ENCODE assay signal across 22 cellular contexts in the genomic region with DNA sequence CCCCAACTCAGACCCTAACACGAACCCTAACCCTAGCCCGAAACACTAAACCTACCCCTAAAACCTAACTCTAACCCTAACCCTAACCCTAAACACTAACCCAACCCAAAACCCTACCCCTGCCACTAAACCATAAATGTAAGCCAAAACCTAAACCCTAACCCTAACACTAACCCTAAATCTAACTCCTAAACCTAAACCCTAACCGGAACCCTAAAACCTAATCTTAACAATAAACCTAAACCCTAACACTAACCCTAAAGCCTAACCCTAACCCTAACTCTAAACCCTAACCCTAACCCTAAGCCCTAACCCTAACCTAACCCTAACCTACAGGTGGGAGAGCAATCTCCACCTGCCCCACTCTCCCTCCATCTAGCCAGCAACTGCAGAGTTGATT.
DNase-seq lines count a peak whose midpoint lies in the region; ATAC-seq, FAIRE-seq and TF ChIP-seq lines count a peak whose summit lies in the region.
"Had no signal": no experiment of that assay in that cellular context is flagged by ENCODE, and none has a peak within 500 bp of the region (broad histone marks: within the 10 kb centered on the region; RNA-seq: fewer than 3 reads in every experiment).

No MANE protein-coding gene starts in this region.

- no peaks in the 10 kb centered on the region for H3K9me2 ChIP-seq in PC-9 (ENCODE audit: insufficient read depth)

- no peaks in the 10 kb centered on the region for H3K4me1 Mint-ChIP-seq in endodermal cell
- H3K4me1 Mint-ChIP-seq: B cell; CD8-positive, alpha-beta memory T cell had no signal

- ATAC-seq in HepG2 = no peak
- ATAC-seq in right lobe of liver = no peak
- no peak for ATAC-seq in GM12878

- RAD21 ChIA-PET in GM12878 (lab: Charles Lee; ENCODE audit: unreplicated experiment) = no interaction called here

- H4K20me1 ChIP-seq in HepG2 (ENCODE audit: insufficient read depth, low read length) (no peaks in the 10 kb centered on the region), GM12878 (ENCODE audit: control insufficient read depth, insufficient read depth) (no peaks in the 10 kb centered on the region), PC-9 (ENCODE audit: insufficient read depth) (no peaks in the 10 kb centered on the region)
- H4K20me1 ChIP-seq: BLaER1 had no signal

- H3K4me3 ChIP-seq in HepG2 (replicated peaks in 1 of 3; ENCODE audit: insufficient read depth in 1 of 3, low read depth in 2 of 3, low read length in 3 of 3) (no peak overlapping the region), right lobe of liver (no peak overlapping the region), GM12878 (no peak overlapping the region), endodermal cell (ENCODE audit: low read length) (peak overlapping the region; percentile 15), PC-9 (no peak overlapping the region)
- H3K4me3 ChIP-seq: BLaER1, HAP-1 had no signal

- peaks cover 9% of the 10 kb centered on the region for H3K36me3 Mint-ChIP-seq in endodermal cell (ENCODE audit: low read depth)

- H3K9ac ChIP-seq in HepG2 (ENCODE audit: insufficient read depth, low read depth, low read length) (no peak overlapping the region), GM12878 (ENCODE audit: control insufficient read depth, insufficient read depth, low read length) (no peak overlapping the region), endodermal cell (ENCODE audit: extremely low read depth, low read length, poor library complexity, severe bottlenecking) (no peak overlapping the region)
- H3K9ac ChIP-seq: BLaER1 had no signal

- DNase-seq in HepG2 (ENCODE audit: low spot score) (no peak), right lobe of liver (no peak), GM12878 (ENCODE audit: low read depth, low spot score) (no peak), endodermal cell (no peak), NCI-H1417 (lab: John Stamatoyannopoulos, UW) (no peak), PC-9 (no peak), NCI-H345 (lab: John Stamatoyannopoulos, UW) (no peak)
- DNase-seq: 8988T; Calu3; CD4-positive, alpha-beta T cell; DMS53; DMS79 treated with DMSO at 0.1 percent for 48 hours; GF-D8; GOT3; HFFc6 had no signal

- CTCF ChIA-PET in HepG2 (lab: Yijun Ruan, JAX; ENCODE audit: low intra/inter-chr PET ratio, low total read pairs) (no interaction called here), GM12878 (lab: Yijun Ruan, JAX) (no interaction called here), PC-9 (lab: Charles Lee) (no interaction called here)

- no peaks in the 10 kb centered on the region for H3K79me2 ChIP-seq in HepG2 (ENCODE audit: insufficient read depth, low read length)
- no peaks in the 10 kb centered on the region for H3K79me2 ChIP-seq in GM12878 (ENCODE audit: control insufficient read depth, insufficient read depth, low read length)
- H3K79me2 ChIP-seq in PC-9 (ENCODE audit: low read depth) = no peaks in the 10 kb centered on the region

- H3K9me3 ChIP-seq in HepG2 (ENCODE audit: low read length) (no peaks in the 10 kb centered on the region), right lobe of liver (no peaks in the 10 kb centered on the region), GM12878 (replicated peaks; ENCODE audit: control insufficient read depth, insufficient read depth, low read length) (no peaks in the 10 kb centered on the region), endodermal cell (ENCODE audit: control insufficient read depth, low read length) (peaks cover 91% of the 10 kb centered on the region), PC-9 (ENCODE audit: insufficient read depth, low read depth) (no peaks in the 10 kb centered on the region)

- H3K36me3 ChIP-seq in HepG2 (replicated peaks in 1 of 2; ENCODE audit: control insufficient read depth in 1 of 2, insufficient read depth in 2 of 2, low read length in 2 of 2) (no peaks in the 10 kb centered on the region), right lobe of liver (no peaks in the 10 kb centered on the region), GM12878 (ENCODE audit: control insufficient read depth in 2 of 2, insufficient read depth in 2 of 2, low read length in 1 of 2) (no peaks in the 10 kb centered on the region), endodermal cell (ENCODE audit: control insufficient read depth, insufficient read depth, low read length) (no peaks in the 10 kb centered on the region), PC-9 (ENCODE audit: low read depth) (no peaks in the 10 kb centered on the region)
- H3K36me3 ChIP-seq: BLaER1, HAP-1 had no signal

- H2AFZ ChIP-seq in HepG2 (ENCODE audit: low read length) = no peak overlapping the region
- H2AFZ ChIP-seq in GM12878 (ENCODE audit: control insufficient read depth, low read depth, low read length) = no peak overlapping the region
- H2AFZ ChIP-seq in PC-9 = no peak overlapping the region

- TF ChIP-seq RAD21 in HepG2 (CRISPR knock-in tag; IDR thresholded peaks at IDR 0.05) (no peak), GM12878 (IDR thresholded peaks at IDR 0.05; ENCODE audit: insufficient read depth, low read depth, low read length) (no peak)

- no peak for FAIRE-seq in HepG2 (lab: Jason Lieb, UNC)
- FAIRE-seq in GM12878 (lab: Jason Lieb, UNC) = peak; percentile 85
- FAIRE-seq: GM12892, H54 had no signal

- H3F3A ChIP-seq in PC-9 (ENCODE audit: insufficient read depth, low read depth) = no peaks in the 10 kb centered on the region

- H3K4me1 ChIP-seq in HepG2 (ENCODE audit: insufficient read depth, low read length) (no peaks in the 10 kb centered on the region; the same call in 1 of the 2 replicates), right lobe of liver (peaks cover 0 to 7% (median 4%) of the 10 kb centered on the region in 4 donors), GM12878 (ENCODE audit: control insufficient read depth, insufficient read depth, low read length) (no peaks in the 10 kb centered on the region), endodermal cell (ENCODE audit: control insufficient read depth, insufficient read depth, low read length) (no peaks in the 10 kb centered on the region), PC-9 (replicated peaks; ENCODE audit: insufficient read depth) (no peaks in the 10 kb centered on the region)
- H3K4me1 ChIP-seq: BLaER1, HAP-1 had no signal

- H3K4me2 ChIP-seq in HepG2 (ENCODE audit: low read depth, low read length) = no peak overlapping the region
- H3K4me2 ChIP-seq in GM12878 (ENCODE audit: control insufficient read depth, insufficient read depth) = no peak overlapping the region
- H3K4me2 ChIP-seq in PC-9 = no peak overlapping the region
- H3K4me2 ChIP-seq: BLaER1 had no signal

- H3K27ac ChIP-seq in HepG2 (ENCODE audit: extremely low read length, insufficient read depth, low read length) (no peak overlapping the region), right lobe of liver (no peak overlapping the region), GM12878 (ENCODE audit: control insufficient read depth, insufficient read depth) (no peak overlapping the region), endodermal cell (ENCODE audit: low read depth, low read length) (no peak overlapping the region), PC-9 (no peak overlapping the region)
- H3K27ac ChIP-seq: BLaER1, C4-2B had no signal

- intact Hi-C loops in HepG2 (cut with micrococcal nuclease; ENCODE audit: unreplicated experiment) = no loop called here
- intact Hi-C loops in right lobe of liver (cut with DNase I) = no loop called here
- intact Hi-C loops in GM12878 (cut with micrococcal nuclease; ENCODE audit: unreplicated experiment) = no loop called here
- intact Hi-C loops in PC-9 (cut with micrococcal nuclease; ENCODE audit: unreplicated experiment) = no loop called here

- H3K9me3 Mint-ChIP-seq in endodermal cell = peaks cover 98% of the 10 kb centered on the region
- H3K9me3 Mint-ChIP-seq: CD8-positive, alpha-beta memory T cell had no signal

- TF ChIP-seq EP300 in HepG2 (IDR thresholded peaks at IDR 0.05; ENCODE audit: low read depth in 2 of 2, low read length in 2 of 2) (no peak), HepG2 (CRISPR knock-in tag; IDR thresholded peaks at IDR 0.05; ENCODE audit: borderline replicate concordance) (no peak), GM12878 (IDR thresholded peaks at IDR 0.05; ENCODE audit: borderline replicate concordance in 1 of 2, control insufficient read depth in 1 of 2, low read depth in 2 of 2, low read length in 2 of 2) (no peak)

- no peak overlapping the region for H3K4me3 Mint-ChIP-seq in endodermal cell
- H3K4me3 Mint-ChIP-seq: B cell; CD4-positive, alpha-beta T cell; CD8-positive, alpha-beta memory T cell; HFFc6 had no signal

- H3K27me3 ChIP-seq in HepG2 (ENCODE audit: control insufficient read depth in 1 of 2, insufficient read depth in 2 of 2, low read length in 2 of 2) (no peaks in the 10 kb centered on the region; a peak in 1 of 5 replicates), right lobe of liver (no peaks in the 10 kb centered on the region), GM12878 (replicated peaks in 1 of 2; ENCODE audit: control insufficient read depth in 2 of 2, insufficient read depth in 2 of 2, low read length in 1 of 2) (no peaks in the 10 kb centered on the region), endodermal cell (ENCODE audit: control insufficient read depth, insufficient read depth, low read length, poor library complexity, severe bottlenecking) (no peaks in the 10 kb centered on the region), PC-9 (ENCODE audit: insufficient read depth, low read depth) (peaks cover 22% of the 10 kb centered on the region; the same call in 1 of the 2 replicates)
- H3K27me3 ChIP-seq: BLaER1 had no signal

- H3K27me3 Mint-ChIP-seq in endodermal cell (ENCODE audit: insufficient read depth) = no peaks in the 10 kb centered on the region

- H3K27ac Mint-ChIP-seq in endodermal cell = no peak overlapping the region
- H3K27ac Mint-ChIP-seq: B cell; CD4-positive, alpha-beta T cell; HFFc6 had no signal

- 51% methylated on average over 3 of the region's 3 CpGs for WGBS in HepG2 (ENCODE audit: low lambda C conversion rate)
- WGBS in right lobe of liver (ENCODE audit: insufficient coverage, low coverage, low lambda C conversion rate, missing lambda C conversion rate) = 79% methylated on average over 3 of the region's 3 CpGs
- whole genome bisulfite sequencing in GM12878 (ENCODE audit: insufficient coverage, insufficient replicate concordance, low lambda C conversion rate, missing lambda C conversion rate) = 44% methylated on average over 3 of the region's 3 CpGs
- whole genome bisulfite sequencing in endodermal cell (ENCODE audit: insufficient coverage in 1 of 2, insufficient read length in 1 of 2), 2 experiments = 78 to 91% methylated on average over 3 of the region's 3 CpGs

- in situ Hi-C loops in HepG2 (cut with HindIII; ENCODE audit: extremely low pct_ligation_motif_present, low pct_unique_long_range_greater_than_20kb) (no loop called here), GM12878 (cut with MboI) (loop anchor here (10.0 kb wide), 1 partner anchor 1888 kb away; no protein-coding TSS in a partner anchor)

- no TSS peak for BruUV-seq in HepG2 (replicated peaks; lab: Mats Ljungman, UMichigan)
- BruUV-seq in GM12878 (replicated peaks; lab: Mats Ljungman, UMichigan) = no TSS peak
- no TSS peak for BruUV-seq in PC-9 (replicated peaks; lab: Mats Ljungman, UMichigan)

- TF ChIP-seq CTCF in HepG2 (CRISPR knock-in tag; IDR thresholded peaks at IDR 0.05) (no peak), right lobe of liver (IDR thresholded peaks at IDR 0.05) (no peak), GM12878 (IDR thresholded peaks at IDR 0.05 in 2 of 3, conservative IDR thresholded peaks at IDR 0.05 in 1 of 3; ENCODE audit: control insufficient read depth in 2 of 3, extremely low read depth in 1 of 3, insufficient read depth in 1 of 3, low read depth in 3 of 3, low read length in 3 of 3) (no peak), endodermal cell (conservative IDR thresholded peaks at IDR 0.05) (no peak), PC-9 (conservative IDR thresholded peaks at IDR 0.05) (no peak)

- POLR2A ChIA-PET in HepG2 (lab: Yijun Ruan, JAX) = no interaction called here
- POLR2A ChIA-PET in GM12878 (lab: Charles Lee) = no interaction called here
- POLR2A ChIA-PET in PC-9 (lab: Charles Lee; ENCODE audit: unreplicated experiment) = no interaction called here

- TF ChIP-seq POLR2A in HepG2 (IDR thresholded peaks at IDR 0.05; ENCODE audit: insufficient read depth in 1 of 2, low read depth in 2 of 2, low read length in 2 of 2) = no peak
- no peak for TF ChIP-seq POLR2A in right lobe of liver (IDR thresholded peaks at IDR 0.05)
- TF ChIP-seq POLR2A in GM12878 (IDR thresholded peaks at IDR 0.05; ENCODE audit: low read depth, low read length) = no peak

- SMC1A ChIA-PET in GM12878 (lab: Charles Lee; ENCODE audit: uncharacterized antibody, unreplicated experiment) = no interaction called here
